Comparison of ENCODE assay signal across 14 cellular contexts in the genomic region with DNA sequence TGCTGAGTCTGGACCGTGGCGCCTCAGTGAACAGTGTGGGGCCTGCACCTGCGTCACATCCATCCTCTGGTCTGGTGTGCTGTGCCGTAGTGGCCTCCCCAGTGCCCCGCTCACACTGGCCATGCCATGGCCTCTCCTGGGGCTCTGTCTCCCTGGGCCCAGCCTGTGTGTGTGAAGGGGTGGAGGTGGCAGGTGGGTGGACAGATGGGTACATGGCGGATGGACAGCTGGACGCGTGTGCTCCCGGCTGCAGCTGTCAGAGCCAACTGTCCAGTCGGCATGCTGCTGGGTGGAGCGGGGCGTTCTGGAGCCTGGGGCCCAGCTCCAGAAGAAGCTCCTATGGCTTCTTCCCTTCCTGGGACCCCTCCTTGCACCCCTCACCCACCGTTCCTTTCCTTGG.
"Had no signal": no experiment of that assay in that cellular context is flagged by ENCODE, and none has a peak within 500 bp of the region (broad histone marks: within the 10 kb centered on the region; RNA-seq: fewer than 3 reads in every experiment).

No MANE protein-coding gene starts in this region.

- ATAC-seq: activated CD8-positive, alpha-beta memory T cell treated with anti-CD3 and anti-CD28 coated beads, Interleukin-2, amount 10 ng/mL, durations not matched to agents 7 days and 5 days; activated naive CD4-positive, alpha-beta T cell treated with anti-CD3 and anti-CD28 coated beads, Interleukin-2, amount 50 U/mL, for 72 hours; activated T-cell treated with anti-CD3 and anti-CD28 coated beads, Interleukin-2, amount 50 U/mL, for 4 hours; lower lobe of right lung; mucosa of descending colon; sciatic nerve; stimulated activated naive CD8-positive, alpha-beta T cell treated with anti-CD3 and anti-CD28 coated beads, Interleukin-15, amount 100 ng/mL, for 72 hours had no signal

- H3K4me3 ChIP-seq: lower lobe of right lung, mucosa of descending colon, testis had no signal

- H3K9me3 ChIP-seq: lower lobe of right lung, mucosa of descending colon, testis had no signal

- DNase-seq: activated CD4-positive, alpha-beta T cell treated with anti-CD3 and anti-CD28 coated beads, Interleukin-2, amount 50 U/mL, for 4 hours; activated CD8-positive, alpha-beta memory T cell treated with anti-CD3 and anti-CD28 coated beads, Interleukin-2, amount 10 ng/mL, durations not matched to agents 7 days and 5 days; activated effector memory CD4-positive, alpha-beta T cell treated with anti-CD3 and anti-CD28 coated beads, Interleukin-2, amount 50 U/mL, for 16 hours; activated T-cell treated with anti-CD3 and anti-CD28 coated beads, Interleukin-2, amount 50 U/mL, for 4 hours; endodermal cell; erythroblast; lower lobe of right lung; mucosa of descending colon; stimulated activated CD4-positive, alpha-beta T cell treated with anti-CD3 and anti-CD28 coated beads, Interleukin-4, amount 100 ng/mL, for 1 hour; stimulated activated naive CD8-positive, alpha-beta T cell treated with anti-CD3 and anti-CD28 coated beads, Interleukin-15, amount 100 ng/mL, for 72 hours; T-helper 2 cell; testis had no signal

- H3K36me3 ChIP-seq: lower lobe of right lung had no signal

- H3K27me3 ChIP-seq: testis had no signal
